ENCODE assay signal across 10 cellular contexts in genomic region chr18:79484661-79485621, GRCh38.
DNase-seq lines count a peak whose midpoint lies in the region; ATAC-seq lines count a peak whose summit lies in the region.
"Had no signal": no experiment of that assay in that cellular context is flagged by ENCODE, and none has a peak within 500 bp of the region (broad histone marks: within the 10 kb centered on the region; RNA-seq: fewer than 3 reads in every experiment).

No MANE protein-coding gene starts in this region.

- DNase-seq in Caki2 (ENCODE audit: low read depth) (peak; percentile 72), NCI-H345 treated with DMSO at 0.1 percent for 48 hours (lab: John Stamatoyannopoulos, UW; ENCODE audit: unreplicated experiment) (peak; percentile 7), fibroblast of gingiva (ENCODE audit: low read depth) (peak; percentile 89), posterior cingulate gyrus (peak in 7 of 10 donors; percentile 4 to 77 (median 24)), NCI-H524 (lab: John Stamatoyannopoulos, UW) (no peak)
- DNase-seq in activated T-helper 2 cell treated with anti-CD3 and anti-CD28 coated beads, Interferon-gamma antibody, Interleukin-2, Interleukin-4, amounts not matched to agents 10 μg/mL and 5 μg/mL and 100 μg/mL, durations not matched to agents 14 hours and 24 hours and 36 hours (ENCODE audit: low spot score), result no peak
- DNase-seq: stimulated activated naive CD4-positive, alpha-beta T cell had no signal

- ATAC-seq in GM19467 (IDR thresholded peaks at IDR 0.05; ENCODE audit: unreplicated experiment), result no peak
- no peak for ATAC-seq in HG03457 (IDR thresholded peaks at IDR 0.05; ENCODE audit: unreplicated experiment)

- H3K9me3 Mint-ChIP-seq in activated T-helper 2 cell treated with anti-CD3 and anti-CD28 coated beads, Interferon-gamma antibody, Interleukin-2, Interleukin-4, amounts not matched to agents 10 μg/mL and 5 μg/mL and 100 μg/mL, durations not matched to agents 14 hours and 24 hours and 36 hours, result no peaks in the 10 kb centered on the region
- H3K9me3 Mint-ChIP-seq: IgD-negative memory B cell had no signal

- H3K4me3 Mint-ChIP-seq in activated T-helper 2 cell treated with anti-CD3 and anti-CD28 coated beads, Interferon-gamma antibody, Interleukin-2, Interleukin-4, amounts not matched to agents 10 μg/mL and 5 μg/mL and 100 μg/mL, durations not matched to agents 14 hours and 24 hours and 36 hours (ENCODE audit: low read depth), result no peak overlapping the region
- H3K4me3 Mint-ChIP-seq: IgD-negative memory B cell had no signal

- in situ Hi-C loops in Caki2 (cut with HindIII; ENCODE audit: low pct_unique_long_range_greater_than_20kb, low sequenced_read_pairs), result no loop called here

- H3K4me1 Mint-ChIP-seq in activated T-helper 2 cell treated with anti-CD3 and anti-CD28 coated beads, Interferon-gamma antibody, Interleukin-2, Interleukin-4, amounts not matched to agents 10 μg/mL and 5 μg/mL and 100 μg/mL, durations not matched to agents 14 hours and 24 hours and 36 hours (ENCODE audit: low read depth), result no peaks in the 10 kb centered on the region

- intact Hi-C loops in posterior cingulate gyrus (cut with DNase I), result no loop called here
- intact Hi-C loops in activated T-helper 2 cell treated with anti-CD3 and anti-CD28 coated beads, Interferon-gamma antibody, Interleukin-2, Interleukin-4, amounts not matched to agents 10 μg/mL and 5 μg/mL and 100 μg/mL, durations not matched to agents 14 hours and 24 hours and 36 hours (cut with micrococcal nuclease), result no loop called here

- no peak overlapping the region for H3K27ac Mint-ChIP-seq in activated T-helper 2 cell treated with anti-CD3 and anti-CD28 coated beads, Interferon-gamma antibody, Interleukin-2, Interleukin-4, amounts not matched to agents 10 μg/mL and 5 μg/mL and 100 μg/mL, durations not matched to agents 14 hours and 24 hours and 36 hours

- H3K36me3 Mint-ChIP-seq in activated T-helper 2 cell treated with anti-CD3 and anti-CD28 coated beads, Interferon-gamma antibody, Interleukin-2, Interleukin-4, amounts not matched to agents 10 μg/mL and 5 μg/mL and 100 μg/mL, durations not matched to agents 14 hours and 24 hours and 36 hours (ENCODE audit: low read depth), result peaks cover 19% of the 10 kb centered on the region

- H3K27me3 Mint-ChIP-seq in activated T-helper 2 cell treated with anti-CD3 and anti-CD28 coated beads, Interferon-gamma antibody, Interleukin-2, Interleukin-4, amounts not matched to agents 10 μg/mL and 5 μg/mL and 100 μg/mL, durations not matched to agents 14 hours and 24 hours and 36 hours (ENCODE audit: low read depth), result no peaks in the 10 kb centered on the region
- H3K27me3 Mint-ChIP-seq: IgD-negative memory B cell had no signal

Comparison
In these comparisons a context has a peak if more than half of its experiments do, and no peak if none do; other contexts are left out.
1. DNase-seq: peak in Caki2 (single experiment), NCI-H345 treated with DMSO at 0.1 percent for 48 hours (single experiment), fibroblast of gingiva (single experiment) and posterior cingulate gyrus (7 of 10); none in NCI-H524 (0 of 2) and activated T-helper 2 cell treated with anti-CD3 and anti-CD28 coated beads, Interferon-gamma antibody, Interleukin-2, Interleukin-4, amounts not matched to agents 10 μg/mL and 5 μg/mL and 100 μg/mL, durations not matched to agents 14 hours and 24 hours and 36 hours (single experiment).